In genomic region chr10:24457661-24458318, GRCh38 we compare ENCODE assay signal across 15 cellular contexts.
DNase-seq lines count a peak whose midpoint lies in the region; ATAC-seq and TF ChIP-seq lines count a peak whose summit lies in the region.
"Had no signal": no experiment of that assay in that cellular context is flagged by ENCODE, and none has a peak within 500 bp of the region (broad histone marks: within the 10 kb centered on the region; RNA-seq: fewer than 3 reads in every experiment).

No MANE protein-coding gene starts in this region.

- no peaks in the 10 kb centered on the region for H3K27me3 Mint-ChIP-seq in osteocyte (ENCODE audit: unreplicated experiment)

- peak overlapping the region; percentile 65 for H3K27ac Mint-ChIP-seq in osteocyte (ENCODE audit: unreplicated experiment)
- H3K27ac Mint-ChIP-seq: activated naive CD4-positive, alpha-beta T cell treated with anti-CD3 and anti-CD28 coated beads, Interleukin-2, amount 50 U/mL, for 24 hours; effector memory CD8-positive, alpha-beta T cell; immature natural killer cell had no signal

- no peaks in the 10 kb centered on the region for H3K9me3 Mint-ChIP-seq in osteocyte (ENCODE audit: unreplicated experiment)
- H3K9me3 Mint-ChIP-seq: activated naive CD4-positive, alpha-beta T cell treated with anti-CD3 and anti-CD28 coated beads, Interleukin-2, amount 50 U/mL, for 24 hours; effector memory CD8-positive, alpha-beta T cell; immature natural killer cell had no signal

- ATAC-seq in HG03521 (IDR thresholded peaks at IDR 0.05; ENCODE audit: unreplicated experiment) (no peak), HG02623 (IDR thresholded peaks at IDR 0.05; ENCODE audit: unreplicated experiment) (no peak), GM21390 (IDR thresholded peaks at IDR 0.05; ENCODE audit: unreplicated experiment) (no peak)
- ATAC-seq: effector memory CD8-positive, alpha-beta T cell had no signal

- no peaks in the 10 kb centered on the region for H3K36me3 Mint-ChIP-seq in osteocyte (ENCODE audit: unreplicated experiment)
- H3K36me3 Mint-ChIP-seq: activated naive CD4-positive, alpha-beta T cell treated with anti-CD3 and anti-CD28 coated beads, Interleukin-2, amount 50 U/mL, for 24 hours; immature natural killer cell had no signal

- DNase-seq in ELF-1 (ENCODE audit: low read depth, low spot score) (peak; percentile 78), NCI-H226 (peak; percentile 75), epithelial cell of prostate (ENCODE audit: low read depth, low spot score) (peak; percentile 79), osteocyte (ENCODE audit: extremely low spot score, unreplicated experiment) (peak; percentile 86), GM19238 (ENCODE audit: insufficient read length, low spot score) (no peak)
- DNase-seq: activated CD4-positive, alpha-beta T cell treated with anti-CD3 and anti-CD28 coated beads, Interleukin-2, amount 50 U/mL, for 4 hours; COR-L47; effector memory CD8-positive, alpha-beta T cell; immature natural killer cell; KBM-7; pancreas had no signal

- peaks cover 29% of the 10 kb centered on the region for H3K4me1 Mint-ChIP-seq in osteocyte (ENCODE audit: unreplicated experiment)
- H3K4me1 Mint-ChIP-seq: activated naive CD4-positive, alpha-beta T cell treated with anti-CD3 and anti-CD28 coated beads, Interleukin-2, amount 50 U/mL, for 24 hours; immature natural killer cell had no signal

- H3K27ac ChIP-seq in epithelial cell of prostate, result peak overlapping the region; percentile 74
- H3K27ac ChIP-seq: pancreas had no signal

- TF ChIP-seq CTCF in osteocyte (IDR thresholded peaks at IDR 0.05), result no peak

- no peak overlapping the region for H3K4me3 Mint-ChIP-seq in osteocyte (ENCODE audit: unreplicated experiment)
- H3K4me3 Mint-ChIP-seq: activated naive CD4-positive, alpha-beta T cell treated with anti-CD3 and anti-CD28 coated beads, Interleukin-2, amount 50 U/mL, for 24 hours; effector memory CD8-positive, alpha-beta T cell; immature natural killer cell had no signal
